Comparison of ENCODE assay signal across 8 cellular contexts in the genomic region with DNA sequence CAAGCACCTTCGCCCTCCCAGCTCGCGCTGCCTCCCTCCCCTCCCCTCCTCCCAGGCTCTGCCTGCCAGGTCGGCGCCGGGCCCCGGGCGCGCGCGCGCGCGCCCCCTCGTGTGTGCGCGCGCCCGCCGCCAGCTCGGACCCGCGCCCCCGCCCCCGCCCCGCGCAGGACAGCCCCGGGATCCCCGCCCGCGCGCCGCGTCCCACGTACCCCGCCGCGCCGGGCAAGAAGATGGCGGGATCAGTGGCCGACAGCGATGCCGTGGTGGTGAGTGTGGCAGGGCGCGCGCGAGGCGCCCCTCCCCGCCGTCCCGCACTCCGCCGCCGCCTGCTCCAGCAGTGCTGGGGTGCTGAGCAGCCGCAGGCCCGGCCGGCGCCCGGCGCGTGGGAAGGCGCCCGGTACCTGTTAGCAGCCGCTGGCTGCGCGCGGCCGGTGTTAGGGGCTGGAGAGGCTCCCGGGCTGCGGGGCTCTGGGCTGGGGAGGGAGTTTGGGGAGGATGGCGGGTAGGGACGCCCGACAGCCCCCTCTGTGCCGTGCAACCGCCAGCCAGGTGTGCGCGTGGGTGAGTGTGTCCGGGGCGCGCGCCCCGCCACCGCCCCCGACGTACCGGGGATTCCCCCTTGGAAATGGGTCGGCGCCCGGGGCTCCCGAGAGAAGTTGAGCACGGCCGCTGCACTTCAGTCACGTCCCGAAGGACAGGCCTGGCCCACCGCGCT.
A peak's percentile ranks its signal among the peaks of the same experiment; 100 is the strongest.
DNase-seq lines count a peak whose midpoint lies in the region; TF ChIP-seq lines count a peak whose summit lies in the region.

No MANE protein-coding gene starts in this region.

- H3K9me3 ChIP-seq in effector memory CD4-positive, alpha-beta T cell (ENCODE audit: control insufficient read depth, low read length): no peaks in the 10 kb centered on the region

- H3K4me1 ChIP-seq in effector memory CD4-positive, alpha-beta T cell (ENCODE audit: control insufficient read depth, insufficient read depth, low read length, poor library complexity, severe bottlenecking): peaks cover 3% of the 10 kb centered on the region

- H3K4me3 ChIP-seq in HFF-Myc (replicated peaks; ENCODE audit: low read depth, low read length): peak overlapping the region; percentile 58
- peak overlapping the region; percentile 63 for H3K4me3 ChIP-seq in effector memory CD4-positive, alpha-beta T cell (ENCODE audit: insufficient read depth, low read depth, low read length, poor library complexity, severe bottlenecking)

- no peak overlapping the region for H3K27ac ChIP-seq in effector memory CD4-positive, alpha-beta T cell (ENCODE audit: insufficient read depth, low read length, poor library complexity, severe bottlenecking)

- H3K36me3 ChIP-seq in effector memory CD4-positive, alpha-beta T cell (ENCODE audit: control insufficient read depth, insufficient read depth, low read length): no peaks in the 10 kb centered on the region

- DNase-seq in NCI-H1436 (lab: John Stamatoyannopoulos, UW) (peak; percentile 32), NCI-H1436 treated with DMSO at 0.1 percent for 48 hours (lab: John Stamatoyannopoulos, UW) (no peak), HFF-Myc (ENCODE audit: extremely low read depth, low read depth) (no peak), NCI-H128 (lab: John Stamatoyannopoulos, UW; ENCODE audit: unreplicated experiment) (peak; percentile 10), medulla oblongata (ENCODE audit: extremely low spot score) (peak; percentile 2)
- peak; percentile 8 to 13 for DNase-seq in activated CD8-positive, alpha-beta memory T cell treated with anti-CD3 and anti-CD28 coated beads for 4 hours (ENCODE audit: low read depth in 2 of 2)
- peak; percentile 0 to 3 (median 0) for DNase-seq in effector memory CD4-positive, alpha-beta T cell
- peak in 2 of 3 donors; percentile 18 to 52 for DNase-seq in stimulated activated CD4-positive, alpha-beta T cell treated with anti-CD3 and anti-CD28 coated beads, TNF-alpha, amount 100 ng/mL, for 48 hours (ENCODE audit: low read depth in 3 of 3)

- no peak for TF ChIP-seq CTCF in HFF-Myc (IDR thresholded peaks at IDR 0.05; ENCODE audit: low read depth, low read length, missing control alignments)

- H3K27me3 ChIP-seq in effector memory CD4-positive, alpha-beta T cell (replicated peaks; ENCODE audit: control insufficient read depth, insufficient read depth, low read length, poor library complexity, severe bottlenecking): no peaks in the 10 kb centered on the region

Comparison
In these comparisons a context has a peak if more than half of its experiments do, and no peak if none do; other contexts are left out.
1. DNase-seq: peak in NCI-H1436 (single experiment), NCI-H128 (single experiment), activated CD8-positive, alpha-beta memory T cell treated with anti-CD3 and anti-CD28 coated beads for 4 hours (2 of 2), effector memory CD4-positive, alpha-beta T cell (3 of 3), medulla oblongata (single experiment) and stimulated activated CD4-positive, alpha-beta T cell treated with anti-CD3 and anti-CD28 coated beads, TNF-alpha, amount 100 ng/mL, for 48 hours (2 of 3); none in NCI-H1436 treated with DMSO at 0.1 percent for 48 hours (single experiment) and HFF-Myc (single experiment).